6 cellular contexts compared by ENCODE assay signal in genomic region chr19:1208830-1209229, GRCh38. TPM values are rescaled to one million over a fixed set of nuclear protein-coding genes. Genes with fewer than 3 reads are reported as not detected.
DNase-seq lines count a peak whose midpoint lies in the region; ATAC-seq, FAIRE-seq and TF ChIP-seq lines count a peak whose summit lies in the region.
"Not testable (repeated sequence)": the region's sequence is repeated elsewhere in the genome, so short reads cannot be mapped to it uniquely, and the experiment has no call there.

No MANE protein-coding gene starts in this region.

- WGBS in sigmoid colon, 2 donors = 14 to 64% methylated on average over 10 of the region's 10 CpGs

- H4K20me1 ChIP-seq in keratinocyte (ENCODE audit: control insufficient read depth, extremely low read depth, insufficient read depth, low read length) = peaks cover 11% of the 10 kb centered on the region

- H3K4me1 ChIP-seq in keratinocyte (ENCODE audit: control insufficient read depth, extremely low read depth, insufficient read depth, low read length) = peaks cover 38% of the 10 kb centered on the region
- H3K4me1 ChIP-seq in sigmoid colon = peaks cover 3 to 68% (median 63%) of the 10 kb centered on the region in 4 donors

- not testable (repeated sequence) for H3K27me3 Mint-ChIP-seq in activated CD8-positive, alpha-beta T cell treated with anti-CD3 and anti-CD28 coated beads for 36 hours

- not testable (repeated sequence) for H3K9me3 ChIP-seq in keratinocyte (ENCODE audit: control insufficient read depth, low read depth, low read length); sigmoid colon

- H3K79me2 ChIP-seq in keratinocyte (ENCODE audit: control insufficient read depth, insufficient read depth, low read length) = peaks cover 68% of the 10 kb centered on the region

- not testable (repeated sequence) for H3K9me1 ChIP-seq in keratinocyte (ENCODE audit: control insufficient read depth, extremely low read depth, insufficient read depth, low read length)

- H3K4me2 ChIP-seq in keratinocyte (ENCODE audit: control insufficient read depth, extremely low read depth, insufficient read depth, low read depth, low read length) = peak overlapping the region; percentile 45

- H3K4me1 Mint-ChIP-seq in activated CD8-positive, alpha-beta T cell treated with anti-CD3 and anti-CD28 coated beads for 36 hours (ENCODE audit: low read depth) = peaks cover 23% of the 10 kb centered on the region

- H3K36me3 Mint-ChIP-seq in activated CD8-positive, alpha-beta T cell treated with anti-CD3 and anti-CD28 coated beads for 36 hours (ENCODE audit: low read depth) = peaks cover 19% of the 10 kb centered on the region

- H3K27ac ChIP-seq in coronary artery = peak overlapping the region in 1 of 2 donors; percentile 51
- H3K27ac ChIP-seq in keratinocyte (ENCODE audit: control insufficient read depth, insufficient read depth, low read length) = peak overlapping the region; percentile 31
- H3K27ac ChIP-seq in sigmoid colon = peak overlapping the region; percentile 26 to 86 (median 56)

- H3K4me3 Mint-ChIP-seq in activated CD8-positive, alpha-beta T cell treated with anti-CD3 and anti-CD28 coated beads for 36 hours = peak overlapping the region; percentile 24

- H2AFZ ChIP-seq in keratinocyte (ENCODE audit: control insufficient read depth, low read length) = not testable (repeated sequence)

- TF ChIP-seq CTCF in AG04449 (IDR thresholded peaks at IDR 0.05; ENCODE audit: insufficient read depth, low read length, missing control alignments); activated CD8-positive, alpha-beta T cell treated with anti-CD3 and anti-CD28 coated beads for 36 hours (IDR thresholded peaks at IDR 0.05); coronary artery (IDR thresholded peaks at IDR 0.05); keratinocyte (optimal IDR thresholded peaks at IDR 0.05 in 1 of 3, IDR thresholded peaks at IDR 0.05 in 1 of 3, conservative IDR thresholded peaks at IDR 0.05 in 1 of 3; ENCODE audit: extremely low read depth in 1 of 3, insufficient read depth in 2 of 3, low read length in 3 of 3); sigmoid colon (IDR thresholded peaks at IDR 0.05): not testable (repeated sequence)

- peak; percentile 66 for FAIRE-seq in keratinocyte (lab: Jason Lieb, UNC)

- H3K9ac ChIP-seq in keratinocyte (ENCODE audit: control insufficient read depth, extremely low read depth, insufficient read depth, low read length) = not testable (repeated sequence)

- H3K4me3 ChIP-seq in AG04449 (ENCODE audit: low read depth, low read length) (0 out of 2 replicates have a peak overlapping the region, but pooled peaks have one; percentile 12), coronary artery (peak overlapping the region; percentile 21), keratinocyte (ENCODE audit: control insufficient read depth in 2 of 3, extremely low read depth in 1 of 3, insufficient read depth in 2 of 3, low read depth in 1 of 3, low read length in 3 of 3) (peak overlapping the region in 1 of 3 experiments; percentile 7)
- not testable (repeated sequence) for H3K4me3 ChIP-seq in sigmoid colon

- not testable (repeated sequence) for H3K27me3 ChIP-seq in keratinocyte (ENCODE audit: control insufficient read depth, extremely low read depth, insufficient read depth, low read length); sigmoid colon

- peaks cover 8 to 14% of the 10 kb centered on the region in 2 experiments for H3K36me3 ChIP-seq in keratinocyte (ENCODE audit: control insufficient read depth in 2 of 2, extremely low read depth in 1 of 2, insufficient read depth in 2 of 2, low read length in 2 of 2)
- not testable (repeated sequence) for H3K36me3 ChIP-seq in sigmoid colon

- not testable (repeated sequence) for H3K27ac Mint-ChIP-seq in activated CD8-positive, alpha-beta T cell treated with anti-CD3 and anti-CD28 coated beads for 36 hours

- POLR2A ChIA-PET in AG04449 (lab: Yijun Ruan, JAX) = not testable (repeated sequence)
- POLR2A ChIA-PET in activated CD8-positive, alpha-beta T cell treated with anti-CD3 and anti-CD28 coated beads for 36 hours (lab: Charles Lee) = interaction anchor here (1.7 kb wide), 1 partner anchor 12 kb away, joined by 4 read pairs; no protein-coding TSS in a partner anchor

- not testable (repeated sequence) for ATAC-seq in activated CD8-positive, alpha-beta T cell treated with anti-CD3 and anti-CD28 coated beads for 36 hours

- H3K9me3 Mint-ChIP-seq in activated CD8-positive, alpha-beta T cell treated with anti-CD3 and anti-CD28 coated beads for 36 hours = not testable (repeated sequence)

- TF ChIP-seq EP300 in sigmoid colon (IDR thresholded peaks at IDR 0.05) = not testable (repeated sequence)

- dilution Hi-C loops in keratinocyte (cut with MboI; ENCODE audit: extremely low pct_ligation_motif_present, low sequenced_read_pairs) = not testable (repeated sequence)

- intact Hi-C loops in activated CD8-positive, alpha-beta T cell treated with anti-CD3 and anti-CD28 coated beads for 36 hours (cut with micrococcal nuclease); sigmoid colon (cut with DNase I): not testable (repeated sequence)

- CTCF ChIA-PET in AG04449 (lab: Yijun Ruan, JAX) = interaction anchor here (2.2 kb wide), 1 partner anchor 14 kb away, joined by 12 read pairs; no protein-coding TSS in a partner anchor
- CTCF ChIA-PET in activated CD8-positive, alpha-beta T cell treated with anti-CD3 and anti-CD28 coated beads for 36 hours (lab: Charles Lee) = not testable (repeated sequence)

- DNase-seq in AG04449 (ENCODE audit: low read depth, low spot score); activated CD8-positive, alpha-beta T cell treated with anti-CD3 and anti-CD28 coated beads for 36 hours; coronary artery (ENCODE audit: low spot score); sigmoid colon: not testable (repeated sequence)
- DNase-seq in LoVo (ENCODE audit: low spot score) = peak; percentile 91
- DNase-seq in keratinocyte (ENCODE audit: low read depth, low spot score) = peak; percentile 81

- not testable (repeated sequence) for TF ChIP-seq POLR2A in sigmoid colon (IDR thresholded peaks at IDR 0.05)

RNA-seq across cellular contexts. Expression of gene STK11, which starts 3.3 kb away (rescaled TPM):
- 10 to 100 TPM; 55.1 to 58.0 TPM for total RNA-seq in activated CD8-positive, alpha-beta T cell treated with anti-CD3 and anti-CD28 coated beads for 36 hours
- polyA plus RNA-seq in keratinocyte (24.6 to 31.4 TPM (median 28.1 TPM) in 3 replicates), sigmoid colon (10 to 100 TPM; 31.2 to 86.5 (median 41.8) TPM)
- 21.6 TPM for polyA plus RNA-seq in keratinocyte (2011; ENCODE audit: low read depth)
- polyA plus RNA-seq in keratinocyte (2011; cell fraction: cytosol; rRNA removed) = 13.7 and 27.8 TPM in 2 replicates
- 47.3 and 54.0 TPM in 2 replicates for polyA plus RNA-seq in keratinocyte (2011; cell fraction: nucleus; rRNA removed)
- polyA plus RNA-seq in keratinocyte (2012; ENCODE audit: low replicate concordance) = 26.4 and 38.3 TPM in 2 replicates
- polyA minus RNA-seq in keratinocyte = 19.7 to 42.7 TPM (median 21.9 TPM) in 3 replicates
- polyA minus RNA-seq in keratinocyte (2011; cell fraction: cytosol; rRNA and poly(A)+ RNA removed) = 56.2 TPM
- 25.7 and 29.2 TPM in 2 replicates for polyA minus RNA-seq in keratinocyte (2011; cell fraction: nucleus; rRNA and poly(A)+ RNA removed)
- total RNA-seq in sigmoid colon = 10 to 100 TPM; 36.4 to 51.0 (median 42.7) TPM

RNA-seq across cellular contexts. Expression of gene CBARP, which starts 29.0 kb away (rescaled TPM):
- under 1 TPM; 0.49 to 0.86 TPM for total RNA-seq in activated CD8-positive, alpha-beta T cell treated with anti-CD3 and anti-CD28 coated beads for 36 hours
- polyA plus RNA-seq in keratinocyte = 0.93 to 2.8 TPM (median 1.2 TPM) in 3 replicates
- polyA plus RNA-seq in keratinocyte (2011; ENCODE audit: low read depth) = 0.51 TPM
- polyA plus RNA-seq in keratinocyte (2011; cell fraction: cytosol; rRNA removed) = 0.55 and 1.9 TPM in 2 replicates
- 3.6 and 6.2 TPM in 2 replicates for polyA plus RNA-seq in keratinocyte (2011; cell fraction: nucleus; rRNA removed)
- 3.5 and 3.6 TPM in 2 replicates for polyA plus RNA-seq in keratinocyte (2012; ENCODE audit: low replicate concordance)
- 0.30 to 1.2 TPM (median 1.2 TPM) in 3 replicates for polyA minus RNA-seq in keratinocyte
- 11.5 TPM for polyA minus RNA-seq in keratinocyte (2011; cell fraction: cytosol; rRNA and poly(A)+ RNA removed)
- polyA minus RNA-seq in keratinocyte (2011; cell fraction: nucleus; rRNA and poly(A)+ RNA removed) = 3.4 and 7.1 TPM in 2 replicates
- under 1 TPM in 3 of 4 donors, not detected in 1; 0.36 to 0.82 (median 0.81) TPM for total RNA-seq in sigmoid colon
- under 1 TPM in 1 of 3 donors, not detected in 2; 0.36 TPM for polyA plus RNA-seq in sigmoid colon

RNA-seq across cellular contexts. Expression of gene ATP5F1D, which starts 32.7 kb away (rescaled TPM):
- 100 to 1,000 TPM; 186 to 199 TPM for total RNA-seq in activated CD8-positive, alpha-beta T cell treated with anti-CD3 and anti-CD28 coated beads for 36 hours
- polyA plus RNA-seq in keratinocyte (51.3 to 95.4 TPM (median 80.0 TPM) in 3 replicates), sigmoid colon (100 to 1,000 TPM; 294 to 390 (median 352) TPM)
- polyA plus RNA-seq in keratinocyte (2011; ENCODE audit: low read depth) = 74.6 TPM
- 33.2 and 137 TPM in 2 replicates for polyA plus RNA-seq in keratinocyte (2011; cell fraction: cytosol; rRNA removed)
- polyA plus RNA-seq in keratinocyte (2011; cell fraction: nucleus; rRNA removed) = 27.1 and 36.2 TPM in 2 replicates
- 91.2 and 205 TPM in 2 replicates for polyA plus RNA-seq in keratinocyte (2012; ENCODE audit: low replicate concordance)
- 23.4 to 39.5 TPM (median 25.4 TPM) in 3 replicates for polyA minus RNA-seq in keratinocyte
- polyA minus RNA-seq in keratinocyte (2011; cell fraction: cytosol; rRNA and poly(A)+ RNA removed) = 297 TPM
- polyA minus RNA-seq in keratinocyte (2011; cell fraction: nucleus; rRNA and poly(A)+ RNA removed) = 29.9 and 36.3 TPM in 2 replicates
- 100 to 1,000 TPM in 3 of 4 donors, 10 to 100 TPM in 1; 74.7 to 112 (median 104) TPM for total RNA-seq in sigmoid colon

RNA-seq across cellular contexts. Expression of gene SBNO2, which starts 34.8 kb away (rescaled TPM):
- total RNA-seq in activated CD8-positive, alpha-beta T cell treated with anti-CD3 and anti-CD28 coated beads for 36 hours = 10 to 100 TPM; 41.7 to 42.0 TPM
- polyA plus RNA-seq in keratinocyte (10.9 to 19.4 TPM (median 13.1 TPM) in 3 replicates), sigmoid colon (10 to 100 TPM; 11.4 to 75.0 (median 14.8) TPM)
- polyA plus RNA-seq in keratinocyte (2011; ENCODE audit: low read depth) = 12.9 TPM
- 6.0 and 14.5 TPM in 2 replicates for polyA plus RNA-seq in keratinocyte (2011; cell fraction: cytosol; rRNA removed)
- 32.2 and 48.0 TPM in 2 replicates for polyA plus RNA-seq in keratinocyte (2011; cell fraction: nucleus; rRNA removed)
- polyA plus RNA-seq in keratinocyte (2012; ENCODE audit: low replicate concordance) = 17.3 and 24.6 TPM in 2 replicates
- polyA minus RNA-seq in keratinocyte = 14.6 to 40.2 TPM (median 23.0 TPM) in 3 replicates
- 32.6 TPM for polyA minus RNA-seq in keratinocyte (2011; cell fraction: cytosol; rRNA and poly(A)+ RNA removed)
- 36.5 and 41.8 TPM in 2 replicates for polyA minus RNA-seq in keratinocyte (2011; cell fraction: nucleus; rRNA and poly(A)+ RNA removed)
- total RNA-seq in sigmoid colon = 10 to 100 TPM in 3 of 4 donors, 1 to 10 TPM in 1; 6.8 to 91.9 (median 14.7) TPM

RNA-seq across cellular contexts. Expression of gene MIDN, which starts 39.6 kb away (rescaled TPM):
- total RNA-seq in activated CD8-positive, alpha-beta T cell treated with anti-CD3 and anti-CD28 coated beads for 36 hours = 10 to 100 TPM; 41.1 to 43.9 TPM
- polyA plus RNA-seq in keratinocyte (4.7 to 14.1 TPM (median 6.8 TPM) in 3 replicates), sigmoid colon (10 to 100 TPM; 42.1 to 87.0 (median 57.7) TPM)
- 9.3 TPM for polyA plus RNA-seq in keratinocyte (2011; ENCODE audit: low read depth)
- polyA plus RNA-seq in keratinocyte (2011; cell fraction: cytosol; rRNA removed) = 3.8 and 6.9 TPM in 2 replicates
- polyA plus RNA-seq in keratinocyte (2011; cell fraction: nucleus; rRNA removed) = 23.5 and 31.4 TPM in 2 replicates
- polyA plus RNA-seq in keratinocyte (2012; ENCODE audit: low replicate concordance) = 23.0 and 30.3 TPM in 2 replicates
- polyA minus RNA-seq in keratinocyte = 5.9 to 26.1 TPM (median 6.6 TPM) in 3 replicates
- 44.9 TPM for polyA minus RNA-seq in keratinocyte (2011; cell fraction: cytosol; rRNA and poly(A)+ RNA removed)
- 31.4 and 35.8 TPM in 2 replicates for polyA minus RNA-seq in keratinocyte (2011; cell fraction: nucleus; rRNA and poly(A)+ RNA removed)
- 10 to 100 TPM; 14.6 to 70.3 (median 15.4) TPM for total RNA-seq in sigmoid colon
